In the genomic region with DNA sequence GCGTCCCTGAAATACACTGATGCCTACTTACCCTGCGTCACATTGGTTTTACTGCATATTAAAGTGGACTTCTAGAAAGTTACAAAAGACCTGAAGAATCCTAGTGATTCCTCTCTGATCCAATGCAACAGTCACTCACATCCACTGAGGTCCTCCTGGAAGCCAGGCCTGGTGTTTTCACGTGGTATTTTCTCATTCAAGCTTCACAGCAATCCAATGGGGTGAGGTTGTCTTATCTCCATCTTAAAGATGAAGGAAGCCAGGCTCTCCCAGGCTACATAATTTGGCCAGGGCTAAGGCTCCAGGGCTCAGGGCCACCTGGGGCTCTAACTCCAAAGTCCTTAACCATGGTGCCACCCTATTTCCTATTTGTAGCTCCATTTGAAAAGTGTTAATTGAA, we compare ENCODE assay signal across 5 cellular contexts.
"Had no signal": no experiment of that assay in that cellular context is flagged by ENCODE, and none has a peak within 500 bp of the region (broad histone marks: within the 10 kb centered on the region; RNA-seq: fewer than 3 reads in every experiment).

No MANE protein-coding gene starts in this region.

- H3K27ac Mint-ChIP-seq: IgD-negative memory B cell had no signal

- H3K4me3 ChIP-seq: K562 had no signal

- DNase-seq: IMR-90, KBM-7 had no signal

- H3K36me3 Mint-ChIP-seq: IgD-negative memory B cell had no signal

- H3K4me3 Mint-ChIP-seq: IgD-negative memory B cell had no signal

- H3K27ac ChIP-seq: HL-60 had no signal
